28 cellular contexts compared by ENCODE assay signal in the genomic region with DNA sequence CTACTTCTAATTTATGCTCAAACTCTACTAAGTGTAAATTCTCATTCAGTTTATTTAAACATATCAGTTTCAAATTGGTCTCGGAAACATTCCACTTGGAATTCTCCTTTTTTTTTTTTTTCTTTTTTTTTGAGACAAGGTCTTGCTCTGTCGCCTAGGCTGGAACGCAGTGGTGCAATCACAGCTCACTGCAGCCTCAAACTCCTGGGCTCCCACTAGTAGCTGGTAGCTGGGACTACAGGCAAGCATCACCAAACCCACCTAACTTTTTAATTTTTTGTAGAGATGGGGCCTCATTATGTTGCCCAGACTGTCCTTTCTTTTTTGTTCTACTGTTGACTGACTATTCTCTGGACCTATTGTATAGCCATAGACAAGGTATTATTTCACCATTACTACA. TPM values are rescaled to one million over a fixed set of nuclear protein-coding genes. Genes with fewer than 3 reads are reported as not detected.
DNase-seq lines count a peak whose midpoint lies in the region; ATAC-seq, FAIRE-seq and TF ChIP-seq lines count a peak whose summit lies in the region.
"Had no signal": no experiment of that assay in that cellular context is flagged by ENCODE, and none has a peak within 500 bp of the region (broad histone marks: within the 10 kb centered on the region; RNA-seq: fewer than 3 reads in every experiment).

No MANE protein-coding gene starts in this region.

- H3K4me3 Mint-ChIP-seq in stimulated activated naive CD8-positive, alpha-beta T cell treated with anti-CD3 and anti-CD28 coated beads, Interleukin-15, Interleukin-2, amounts not matched to agents 100 ng/mL and 50 ng/mL, for 24 hours = no peak overlapping the region
- no peak overlapping the region for H3K4me3 Mint-ChIP-seq in stimulated activated naive CD8-positive, alpha-beta T cell treated with anti-CD3 and anti-CD28 coated beads, Interleukin-15, amount 100 ng/mL, for 72 hours
- H3K4me3 Mint-ChIP-seq: B cell; CD8-positive, alpha-beta T cell had no signal

- no peak overlapping the region for H3K4me2 ChIP-seq in smooth muscle cell

- H3K36me3 ChIP-seq in kidney (ENCODE audit: control insufficient read depth in 1 of 2, insufficient read depth in 2 of 2, low read length in 2 of 2) (peaks cover under 1 to 2% of the 10 kb centered on the region in 2 donors), smooth muscle cell (ENCODE audit: low read depth) (peaks cover 6% of the 10 kb centered on the region)

- H3K79me2 ChIP-seq in smooth muscle cell (ENCODE audit: low read depth) = peaks cover 32% of the 10 kb centered on the region

- intact Hi-C loops in kidney (cut with DNase I) = no loop called here

- FAIRE-seq in kidney (lab: Jason Lieb, UNC) = peak; percentile 11
- FAIRE-seq: GM12878, RCC 7860 had no signal

- no peak for ATAC-seq in stimulated activated naive CD8-positive, alpha-beta T cell treated with anti-CD3 and anti-CD28 coated beads, Interleukin-15, amount 100 ng/mL, for 72 hours
- ATAC-seq in GM19023 (IDR thresholded peaks at IDR 0.05; ENCODE audit: unreplicated experiment) = no peak
- ATAC-seq: CD8-positive, alpha-beta T cell; GM12878; HCT116 had no signal

- H3K36me3 Mint-ChIP-seq in stimulated activated naive CD8-positive, alpha-beta T cell treated with anti-CD3 and anti-CD28 coated beads, Interleukin-15, Interleukin-2, amounts not matched to agents 100 ng/mL and 50 ng/mL, for 24 hours (ENCODE audit: low read depth) = peaks cover 70% of the 10 kb centered on the region

- H3K27ac Mint-ChIP-seq in stimulated activated naive CD8-positive, alpha-beta T cell treated with anti-CD3 and anti-CD28 coated beads, Interleukin-15, Interleukin-2, amounts not matched to agents 100 ng/mL and 50 ng/mL, for 24 hours = peak overlapping the region; percentile 31
- no peak overlapping the region for H3K27ac Mint-ChIP-seq in stimulated activated naive CD8-positive, alpha-beta T cell treated with anti-CD3 and anti-CD28 coated beads, Interleukin-15, amount 100 ng/mL, for 72 hours
- H3K27ac Mint-ChIP-seq: B cell; CD8-positive, alpha-beta T cell had no signal

- no peaks in the 10 kb centered on the region for H3K4me1 ChIP-seq in kidney (ENCODE audit: control insufficient read depth in 1 of 2, insufficient read depth in 1 of 2, low read depth in 1 of 2, low read length in 2 of 2)
- H3K4me1 ChIP-seq in smooth muscle cell (ENCODE audit: low read depth) = no peaks in the 10 kb centered on the region
- H3K4me1 ChIP-seq: Caco-2 had no signal

- no peaks in the 10 kb centered on the region for H3F3A ChIP-seq in smooth muscle cell (ENCODE audit: low read depth)

- H3K9me3 Mint-ChIP-seq in stimulated activated naive CD8-positive, alpha-beta T cell treated with anti-CD3 and anti-CD28 coated beads, Interleukin-15, Interleukin-2, amounts not matched to agents 100 ng/mL and 50 ng/mL, for 24 hours = no peaks in the 10 kb centered on the region
- no peaks in the 10 kb centered on the region for H3K9me3 Mint-ChIP-seq in stimulated activated naive CD8-positive, alpha-beta T cell treated with anti-CD3 and anti-CD28 coated beads, Interleukin-15, amount 100 ng/mL, for 72 hours
- H3K9me3 Mint-ChIP-seq: CD8-positive, alpha-beta T cell had no signal

- H3K9ac ChIP-seq in kidney (ENCODE audit: low read length in 2 of 2) (no peak overlapping the region), smooth muscle cell (ENCODE audit: low read depth) (no peak overlapping the region)

- peak; percentile 2 for TF ChIP-seq CTCF in choroid plexus epithelial cell (conservative IDR thresholded peaks at IDR 0.05; ENCODE audit: low read depth, low read length)
- TF ChIP-seq CTCF in kidney (IDR thresholded peaks at IDR 0.05; ENCODE audit: borderline replicate concordance, extremely low read depth, insufficient read depth) = no peak
- TF ChIP-seq CTCF in smooth muscle cell (IDR thresholded peaks at IDR 0.05; ENCODE audit: borderline replicate concordance, insufficient read depth, poor library complexity, severe bottlenecking) = no peak

- peaks cover 24% of the 10 kb centered on the region for H4K20me1 ChIP-seq in smooth muscle cell (ENCODE audit: low read depth)

- no peak for DNase-seq in stimulated activated naive CD8-positive, alpha-beta T cell treated with anti-CD3 and anti-CD28 coated beads, Interleukin-15, amount 100 ng/mL, for 72 hours
- DNase-seq in choroid plexus epithelial cell (ENCODE audit: low read depth) (peak; percentile 11), kidney (no peak), germinal center (ENCODE audit: low spot score) (no peak), NCI-H1417 treated with DMSO at 0.1 percent for 48 hours (lab: John Stamatoyannopoulos, UW) (no peak), smooth muscle cell (lab: John Stamatoyannopoulos, UW; ENCODE audit: unreplicated experiment) (no peak)
- DNase-seq: CD8-positive, alpha-beta T cell; DMS79; EL; GDM1; Kasumi-1; NCI-H1092 treated with DMSO at 0.1 percent for 48 hours; NCI-H1436 treated with DMSO at 0.1 percent for 48 hours; NCI-H187 treated with DMSO at 0.1 percent for 48 hours; NCI-H2107; NCI-H524; NCI-H748 treated with DMSO at 0.1 percent for 48 hours; SIG-M5 had no signal

- H3K27me3 Mint-ChIP-seq in stimulated activated naive CD8-positive, alpha-beta T cell treated with anti-CD3 and anti-CD28 coated beads, Interleukin-15, Interleukin-2, amounts not matched to agents 100 ng/mL and 50 ng/mL, for 24 hours = no peaks in the 10 kb centered on the region
- H3K27me3 Mint-ChIP-seq in stimulated activated naive CD8-positive, alpha-beta T cell treated with anti-CD3 and anti-CD28 coated beads, Interleukin-15, amount 100 ng/mL, for 72 hours = no peaks in the 10 kb centered on the region
- H3K27me3 Mint-ChIP-seq: B cell had no signal

- H3K9me3 ChIP-seq in kidney (ENCODE audit: control insufficient read depth in 1 of 2, low read length in 2 of 2) (no peaks in the 10 kb centered on the region), smooth muscle cell (replicated peaks; ENCODE audit: low read depth) (no peaks in the 10 kb centered on the region)
- H3K9me3 ChIP-seq: Caco-2 had no signal

- 78% methylated on average over 3 of the region's 3 CpGs for WGBS in smooth muscle cell (ENCODE audit: low lambda C conversion rate)

- H3K4me3 ChIP-seq in choroid plexus epithelial cell (ENCODE audit: low read depth, low read length) (no peak overlapping the region), kidney (ENCODE audit: low read length in 2 of 2) (no peak overlapping the region), smooth muscle cell (no peak overlapping the region)
- H3K4me3 ChIP-seq: GM12878, SK-N-MC had no signal

- no peak overlapping the region for H2AFZ ChIP-seq in smooth muscle cell (ENCODE audit: low read depth)

- H3K27me3 ChIP-seq in smooth muscle cell (ENCODE audit: low read depth) = no peaks in the 10 kb centered on the region

- peaks cover 25% of the 10 kb centered on the region for H3K4me1 Mint-ChIP-seq in stimulated activated naive CD8-positive, alpha-beta T cell treated with anti-CD3 and anti-CD28 coated beads, Interleukin-15, Interleukin-2, amounts not matched to agents 100 ng/mL and 50 ng/mL, for 24 hours (ENCODE audit: low read depth)
- H3K4me1 Mint-ChIP-seq in stimulated activated naive CD8-positive, alpha-beta T cell treated with anti-CD3 and anti-CD28 coated beads, Interleukin-15, amount 100 ng/mL, for 72 hours = peaks cover 29% of the 10 kb centered on the region
- H3K4me1 Mint-ChIP-seq: B cell had no signal

- no peak overlapping the region for H3K27ac ChIP-seq in kidney (ENCODE audit: low read depth in 2 of 2, low read length in 2 of 2)
- H3K27ac ChIP-seq in smooth muscle cell (ENCODE audit: low read depth) = no peak overlapping the region
- H3K27ac ChIP-seq: 22Rv1, C4-2B, SK-N-MC had no signal

RNA-seq across cellular contexts. Expression of gene CCDC81, which starts 33.3 kb away (rescaled TPM):
- 1.1 TPM for total RNA-seq in kidney
- polyA plus RNA-seq in kidney (ENCODE audit: insufficient read depth, low read depth, low replicate concordance) = 0.54 TPM
- total RNA-seq in smooth muscle cell = 6.5 and 9.8 TPM in 2 replicates
- 4.3 and 4.8 TPM in 2 replicates for polyA plus RNA-seq in smooth muscle cell

RNA-seq across cellular contexts. Expression of gene HIKESHI, which starts 39.3 kb away (rescaled TPM):
- total RNA-seq in kidney = 26.9 TPM
- polyA plus RNA-seq in kidney (ENCODE audit: insufficient read depth, low read depth, low replicate concordance) = 47.0 TPM
- 63.0 and 75.3 TPM in 2 replicates for total RNA-seq in smooth muscle cell
- polyA plus RNA-seq in smooth muscle cell = 71.1 and 75.1 TPM in 2 replicates
